In genomic region chr6:7960848-7961247, GRCh38 we compare ENCODE assay signal across 1 cellular context.
A peak's percentile ranks its signal among the peaks of the same experiment; 100 is the strongest.
TF ChIP-seq lines count a peak whose summit lies in the region.

No MANE protein-coding gene starts in this region.

TF ChIP-seq in GM12878, 131 proteins besides CTCF, POLR2A, EP300 and RAD21 (continued from another document):
- TF ChIP-seq CUX1 (IDR thresholded peaks at IDR 0.05; ENCODE audit: insufficient replicate concordance, low read depth, low read length) (no peak), MEF2B (IDR thresholded peaks at IDR 0.05; ENCODE audit: partially characterized antibody, poor library complexity, severe bottlenecking) (peak; percentile 49), RUNX3 (IDR thresholded peaks at IDR 0.05; ENCODE audit: low read length) (peak; percentile 88), TCF12 (IDR thresholded peaks at IDR 0.05; ENCODE audit: low read depth, low read length) (peak; percentile 80; the same call in 1 of the 2 replicates), NFYA (IDR thresholded peaks at IDR 0.05; ENCODE audit: borderline replicate concordance, low read depth, low read length) (no peak), ATF7 (IDR thresholded peaks at IDR 0.05; ENCODE audit: low read depth) (peak; percentile 56), CREM (IDR thresholded peaks at IDR 0.05; ENCODE audit: low read depth) (peak; percentile 58; the same call in 1 of the 2 replicates), CBFB (IDR thresholded peaks at IDR 0.05; ENCODE audit: low read depth) (peak; percentile 65; the same call in 1 of the 2 replicates), BCL11A (IDR thresholded peaks at IDR 0.05; ENCODE audit: low read depth, low read length) (peak; percentile 78), YY1 (IDR thresholded peaks at IDR 0.05; ENCODE audit: low read depth, low read length) (peak; percentile 82), NR2F1 (conservative IDR thresholded peaks at IDR 0.05) (peak; percentile 54), RELB (IDR thresholded peaks at IDR 0.05; ENCODE audit: low read depth) (0 out of 2 replicates have a peak, but pooled peaks have one; percentile 13), DPF2 (IDR thresholded peaks at IDR 0.05) (0 out of 2 replicates have a peak, but pooled peaks have one; percentile 15), MTA2 (IDR thresholded peaks at IDR 0.05; ENCODE audit: low read depth) (peak; percentile 74; the same call in 1 of the 2 replicates), NFIC (IDR thresholded peaks at IDR 0.05; ENCODE audit: low read depth, low read length) (0 out of 2 replicates have a peak, but pooled peaks have one; percentile 29), RB1 (IDR thresholded peaks at IDR 0.05; ENCODE audit: borderline replicate concordance) (no peak)
TF ChIP-seq in GM12878: peak in this region for 16.
